Comparison of ENCODE assay signal across 1 cellular context in the genomic region with DNA sequence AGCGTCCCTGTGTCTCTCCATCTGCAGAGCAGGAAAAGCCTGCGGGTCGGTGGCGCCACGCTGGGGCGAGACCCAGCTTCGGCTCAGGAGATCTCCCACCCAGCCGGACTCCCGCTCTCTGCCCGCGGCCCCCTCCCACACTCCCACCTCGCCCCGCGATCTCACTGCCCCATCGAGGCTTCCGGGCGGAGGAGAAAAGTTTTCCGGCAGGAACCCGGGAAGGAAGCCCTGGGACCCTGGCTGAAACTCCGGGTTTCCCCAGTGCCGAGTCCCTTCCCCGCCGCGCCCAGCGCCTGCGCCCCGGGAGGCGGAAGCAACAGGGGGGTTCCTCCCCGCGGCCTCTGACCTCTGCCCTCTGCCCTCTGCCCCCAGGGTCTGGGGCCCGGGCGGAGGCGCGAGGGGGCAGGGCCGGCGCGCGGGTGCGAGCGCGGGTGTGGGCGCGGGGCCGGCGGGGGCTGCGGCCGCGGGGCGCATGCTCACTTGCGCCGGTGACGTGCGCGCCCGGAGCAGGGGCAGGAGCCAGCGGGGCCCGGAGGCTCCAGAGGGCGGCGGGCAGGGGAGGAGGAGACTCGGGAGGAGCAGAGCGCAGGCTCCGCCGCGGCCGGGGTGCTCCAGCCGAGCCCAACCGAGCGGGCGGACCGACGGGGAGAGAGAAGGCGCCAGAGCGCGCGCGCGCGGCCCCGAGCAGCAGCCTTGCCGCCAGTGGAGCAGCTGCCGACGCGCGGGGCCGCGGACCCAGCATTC.
A peak's percentile ranks its signal among the peaks of the same experiment; 100 is the strongest.
TF ChIP-seq lines count a peak whose summit lies in the region.

Gene ATP11A, plus strand, starts transcription at position 541 of the 744 bp plus-strand sequence. CDS start 379 bp downstream, outside the sequence.

TF ChIP-seq in K562, 482 proteins besides CTCF, POLR2A, EP300 and RAD21 (continued from another document and continues in another):
- TF ChIP-seq, protein P1, sequence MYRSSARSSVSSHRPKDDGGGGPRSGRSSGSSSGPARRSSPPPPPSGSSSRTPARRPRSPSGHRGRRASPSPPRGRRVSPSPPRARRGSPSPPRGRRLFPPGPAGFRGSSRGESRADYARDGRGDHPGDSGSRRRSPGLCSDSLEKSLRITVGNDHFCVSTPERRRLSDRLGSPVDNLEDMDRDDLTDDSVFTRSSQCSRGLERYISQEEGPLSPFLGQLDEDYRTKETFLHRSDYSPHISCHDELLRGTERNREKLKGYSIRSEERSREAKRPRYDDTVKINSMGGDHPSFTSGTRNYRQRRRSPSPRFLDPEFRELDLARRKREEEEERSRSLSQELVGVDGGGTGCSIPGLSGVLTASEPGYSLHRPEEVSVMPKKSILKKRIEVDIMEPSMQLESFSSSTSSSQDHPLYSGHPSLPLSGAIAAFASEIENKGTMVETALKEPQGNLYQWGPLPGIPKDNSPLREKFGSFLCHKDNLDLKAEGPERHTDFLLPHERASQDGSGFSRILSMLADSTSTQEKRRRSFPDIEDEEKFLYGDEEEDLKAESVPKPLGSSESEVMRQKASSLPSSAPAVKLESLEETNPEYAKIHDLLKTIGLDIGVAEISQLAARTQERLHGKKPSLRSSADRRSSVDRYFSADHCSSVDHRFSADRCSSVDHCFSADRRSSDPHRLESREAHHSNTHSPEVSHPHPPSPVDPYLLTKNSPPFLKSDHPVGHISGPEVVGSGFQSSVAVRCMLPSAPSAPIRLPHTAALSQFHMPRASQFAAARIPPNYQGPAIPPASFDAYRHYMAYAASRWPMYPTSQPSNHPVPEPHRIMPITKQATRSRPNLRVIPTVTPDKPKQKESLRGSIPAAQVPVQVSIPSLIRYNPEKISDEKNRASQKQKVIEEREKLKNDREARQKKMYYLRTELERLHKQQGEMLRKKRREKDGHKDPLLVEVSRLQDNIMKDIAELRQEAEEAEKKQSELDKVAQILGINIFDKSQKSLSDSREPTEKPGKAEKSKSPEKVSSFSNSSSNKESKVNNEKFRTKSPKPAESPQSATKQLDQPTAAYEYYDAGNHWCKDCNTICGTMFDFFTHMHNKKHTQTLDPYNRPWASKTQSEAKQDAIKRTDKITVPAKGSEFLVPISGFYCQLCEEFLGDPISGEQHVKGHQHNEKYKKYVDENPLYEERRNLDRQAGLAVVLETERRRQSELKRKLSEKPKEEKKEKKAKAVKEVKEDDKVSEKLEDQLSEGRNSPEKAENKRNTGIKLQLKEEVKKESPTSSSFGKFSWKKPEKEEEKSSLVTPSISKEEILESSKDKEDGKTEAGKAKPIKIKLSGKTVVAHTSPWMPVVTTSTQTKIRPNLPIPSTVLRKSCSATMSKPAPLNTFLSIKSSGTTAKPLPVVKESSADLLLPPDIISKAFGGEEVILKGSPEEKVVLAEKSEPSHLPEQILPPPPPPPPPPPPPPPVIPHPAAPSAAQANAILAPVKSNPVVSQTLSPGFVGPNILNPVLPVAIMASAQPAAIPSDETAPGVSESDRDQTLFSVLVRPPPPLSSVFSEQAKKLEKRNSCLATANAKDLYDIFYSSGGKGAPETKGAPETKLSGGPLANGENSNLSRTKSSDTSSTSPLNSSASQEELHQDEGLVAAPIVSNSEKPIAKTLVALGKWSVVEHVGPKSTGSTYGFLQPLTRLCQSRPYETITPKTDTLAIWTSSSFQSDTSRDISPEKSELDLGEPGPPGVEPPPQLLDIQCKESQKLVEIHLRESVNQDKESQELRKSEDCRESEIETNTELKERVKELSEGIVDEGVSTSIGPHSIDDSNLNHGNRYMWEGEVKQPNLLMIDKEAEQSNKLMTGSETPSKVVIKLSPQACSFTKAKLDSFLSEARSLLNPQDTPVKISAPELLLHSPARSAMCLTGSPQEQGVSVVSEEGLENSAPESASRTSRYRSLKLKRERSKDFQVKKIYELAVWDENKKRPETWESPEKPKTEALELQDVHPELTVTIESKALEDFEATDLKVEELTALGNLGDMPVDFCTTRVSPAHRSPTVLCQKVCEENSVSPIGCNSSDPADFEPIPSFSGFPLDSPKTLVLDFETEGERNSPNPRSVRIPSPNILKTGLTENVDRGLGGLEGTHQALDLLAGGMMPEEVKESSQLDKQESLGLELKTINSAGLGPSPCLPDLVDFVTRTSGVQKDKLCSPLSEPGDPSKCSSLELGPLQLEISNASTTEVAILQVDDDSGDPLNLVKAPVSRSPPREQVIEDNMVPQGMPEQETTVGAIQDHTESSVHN (IDR thresholded peaks at IDR 0.05; ENCODE audit: borderline replicate concordance in 1 of 2, low read depth in 1 of 2): no peak
- TF ChIP-seq SUPT5H (IDR thresholded peaks at IDR 0.05): peak; percentile 64
- TF ChIP-seq CCAR2 (IDR thresholded peaks at IDR 0.05; ENCODE audit: low read depth, low read length): no peak
- TF ChIP-seq, protein P2, sequence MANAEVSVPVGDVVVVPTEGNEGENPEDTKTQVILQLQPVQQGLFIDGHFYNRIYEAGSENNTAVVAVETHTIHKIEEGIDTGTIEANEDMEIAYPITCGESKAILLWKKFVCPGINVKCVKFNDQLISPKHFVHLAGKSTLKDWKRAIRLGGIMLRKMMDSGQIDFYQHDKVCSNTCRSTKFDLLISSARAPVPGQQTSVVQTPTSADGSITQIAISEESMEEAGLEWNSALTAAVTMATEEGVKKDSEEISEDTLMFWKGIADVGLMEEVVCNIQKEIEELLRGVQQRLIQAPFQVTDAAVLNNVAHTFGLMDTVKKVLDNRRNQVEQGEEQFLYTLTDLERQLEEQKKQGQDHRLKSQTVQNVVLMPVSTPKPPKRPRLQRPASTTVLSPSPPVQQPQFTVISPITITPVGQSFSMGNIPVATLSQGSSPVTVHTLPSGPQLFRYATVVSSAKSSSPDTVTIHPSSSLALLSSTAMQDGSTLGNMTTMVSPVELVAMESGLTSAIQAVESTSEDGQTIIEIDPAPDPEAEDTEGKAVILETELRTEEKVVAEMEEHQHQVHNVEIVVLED (CRISPR knock-in tag; IDR thresholded peaks at IDR 0.05): peak; percentile 71
- peak; percentile 80 for TF ChIP-seq CCNT2 (IDR thresholded peaks at IDR 0.05; ENCODE audit: borderline replicate concordance, extremely low read depth, insufficient read length, low read depth, low read length)
- peak; percentile 86 for TF ChIP-seq POLR2G (IDR thresholded peaks at IDR 0.05; ENCODE audit: low read depth, low read length)
- peak; percentile 26 to 31; a peak in 1 of 4 replicates for TF ChIP-seq FOXK2 (conservative IDR thresholded peaks at IDR 0.05 in 1 of 2, IDR thresholded peaks at IDR 0.05 in 1 of 2; ENCODE audit: low read depth in 2 of 2)
- TF ChIP-seq TFAM (CRISPR knock-in tag; conservative IDR thresholded peaks at IDR 0.05): no peak
- no peak for TF ChIP-seq TAF15 (IDR thresholded peaks at IDR 0.05; ENCODE audit: low read depth, low read length)
- TF ChIP-seq RNF2 (IDR thresholded peaks at IDR 0.05): no peak
- TF ChIP-seq ZBTB9 (CRISPR knock-in tag; IDR thresholded peaks at IDR 0.05): no peak
- TF ChIP-seq, protein P3, sequence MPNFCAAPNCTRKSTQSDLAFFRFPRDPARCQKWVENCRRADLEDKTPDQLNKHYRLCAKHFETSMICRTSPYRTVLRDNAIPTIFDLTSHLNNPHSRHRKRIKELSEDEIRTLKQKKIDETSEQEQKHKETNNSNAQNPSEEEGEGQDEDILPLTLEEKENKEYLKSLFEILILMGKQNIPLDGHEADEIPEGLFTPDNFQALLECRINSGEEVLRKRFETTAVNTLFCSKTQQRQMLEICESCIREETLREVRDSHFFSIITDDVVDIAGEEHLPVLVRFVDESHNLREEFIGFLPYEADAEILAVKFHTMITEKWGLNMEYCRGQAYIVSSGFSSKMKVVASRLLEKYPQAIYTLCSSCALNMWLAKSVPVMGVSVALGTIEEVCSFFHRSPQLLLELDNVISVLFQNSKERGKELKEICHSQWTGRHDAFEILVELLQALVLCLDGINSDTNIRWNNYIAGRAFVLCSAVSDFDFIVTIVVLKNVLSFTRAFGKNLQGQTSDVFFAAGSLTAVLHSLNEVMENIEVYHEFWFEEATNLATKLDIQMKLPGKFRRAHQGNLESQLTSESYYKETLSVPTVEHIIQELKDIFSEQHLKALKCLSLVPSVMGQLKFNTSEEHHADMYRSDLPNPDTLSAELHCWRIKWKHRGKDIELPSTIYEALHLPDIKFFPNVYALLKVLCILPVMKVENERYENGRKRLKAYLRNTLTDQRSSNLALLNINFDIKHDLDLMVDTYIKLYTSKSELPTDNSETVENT (CRISPR knock-in tag; IDR thresholded peaks at IDR 0.05): peak; percentile 82
- TF ChIP-seq ZNF384 (IDR thresholded peaks at IDR 0.05; ENCODE audit: low read depth, low read length): no peak
- TF ChIP-seq THRAP3 (IDR thresholded peaks at IDR 0.05; ENCODE audit: borderline replicate concordance): no peak
- TF ChIP-seq POLR2AphosphoS2 (IDR thresholded peaks at IDR 0.05; ENCODE audit: low read length): no peak
- TF ChIP-seq TEAD1 (CRISPR knock-in tag; IDR thresholded peaks at IDR 0.05): 0 out of 4 replicates have a peak, but pooled peaks of 1 of the 2 experiments have one; percentile 9
- TF ChIP-seq NFE2L1 (tag; IDR thresholded peaks at IDR 0.05; ENCODE audit: borderline replicate concordance, low read depth): no peak
- TF ChIP-seq, protein P4, sequence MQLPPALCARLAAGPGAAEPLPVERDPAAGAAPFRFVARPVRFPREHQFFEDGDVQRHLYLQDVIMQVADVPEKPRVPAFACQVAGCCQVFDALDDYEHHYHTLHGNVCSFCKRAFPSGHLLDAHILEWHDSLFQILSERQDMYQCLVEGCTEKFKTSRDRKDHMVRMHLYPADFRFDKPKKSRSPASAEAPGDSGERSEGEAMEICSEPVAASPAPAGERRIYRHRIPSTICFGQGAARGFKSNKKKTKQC (CRISPR knock-in tag; IDR thresholded peaks at IDR 0.05): no peak
- TF ChIP-seq HDAC6 (IDR thresholded peaks at IDR 0.05; ENCODE audit: low read depth, low read length): no peak
- no peak for TF ChIP-seq TSC22D4 (tag; IDR thresholded peaks at IDR 0.05)
- TF ChIP-seq, protein P5, sequence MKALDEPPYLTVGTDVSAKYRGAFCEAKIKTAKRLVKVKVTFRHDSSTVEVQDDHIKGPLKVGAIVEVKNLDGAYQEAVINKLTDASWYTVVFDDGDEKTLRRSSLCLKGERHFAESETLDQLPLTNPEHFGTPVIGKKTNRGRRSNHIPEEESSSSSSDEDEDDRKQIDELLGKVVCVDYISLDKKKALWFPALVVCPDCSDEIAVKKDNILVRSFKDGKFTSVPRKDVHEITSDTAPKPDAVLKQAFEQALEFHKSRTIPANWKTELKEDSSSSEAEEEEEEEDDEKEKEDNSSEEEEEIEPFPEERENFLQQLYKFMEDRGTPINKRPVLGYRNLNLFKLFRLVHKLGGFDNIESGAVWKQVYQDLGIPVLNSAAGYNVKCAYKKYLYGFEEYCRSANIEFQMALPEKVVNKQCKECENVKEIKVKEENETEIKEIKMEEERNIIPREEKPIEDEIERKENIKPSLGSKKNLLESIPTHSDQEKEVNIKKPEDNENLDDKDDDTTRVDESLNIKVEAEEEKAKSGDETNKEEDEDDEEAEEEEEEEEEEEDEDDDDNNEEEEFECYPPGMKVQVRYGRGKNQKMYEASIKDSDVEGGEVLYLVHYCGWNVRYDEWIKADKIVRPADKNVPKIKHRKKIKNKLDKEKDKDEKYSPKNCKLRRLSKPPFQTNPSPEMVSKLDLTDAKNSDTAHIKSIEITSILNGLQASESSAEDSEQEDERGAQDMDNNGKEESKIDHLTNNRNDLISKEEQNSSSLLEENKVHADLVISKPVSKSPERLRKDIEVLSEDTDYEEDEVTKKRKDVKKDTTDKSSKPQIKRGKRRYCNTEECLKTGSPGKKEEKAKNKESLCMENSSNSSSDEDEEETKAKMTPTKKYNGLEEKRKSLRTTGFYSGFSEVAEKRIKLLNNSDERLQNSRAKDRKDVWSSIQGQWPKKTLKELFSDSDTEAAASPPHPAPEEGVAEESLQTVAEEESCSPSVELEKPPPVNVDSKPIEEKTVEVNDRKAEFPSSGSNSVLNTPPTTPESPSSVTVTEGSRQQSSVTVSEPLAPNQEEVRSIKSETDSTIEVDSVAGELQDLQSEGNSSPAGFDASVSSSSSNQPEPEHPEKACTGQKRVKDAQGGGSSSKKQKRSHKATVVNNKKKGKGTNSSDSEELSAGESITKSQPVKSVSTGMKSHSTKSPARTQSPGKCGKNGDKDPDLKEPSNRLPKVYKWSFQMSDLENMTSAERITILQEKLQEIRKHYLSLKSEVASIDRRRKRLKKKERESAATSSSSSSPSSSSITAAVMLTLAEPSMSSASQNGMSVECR (CRISPR knock-in tag; IDR thresholded peaks at IDR 0.05): no peak
- no peak; the same call in 1 of the 2 replicates for TF ChIP-seq ZNF24 (IDR thresholded peaks at IDR 0.05)
- no peak for TF ChIP-seq SETDB1 (IDR thresholded peaks at IDR 0.05; ENCODE audit: low read length)
- no peak for TF ChIP-seq ZSCAN29 (IDR thresholded peaks at IDR 0.05)
- no peak for TF ChIP-seq MAFF (IDR thresholded peaks at IDR 0.05; ENCODE audit: low read length)
- peak; percentile 41; the same call in 1 of the 2 replicates for TF ChIP-seq FOSL1 (tag; conservative IDR thresholded peaks at IDR 0.05)
- TF ChIP-seq HMGN3 (IDR thresholded peaks at IDR 0.05; ENCODE audit: borderline replicate concordance, extremely low read depth, insufficient read length, low read depth, low read length): peak; percentile 44
- peak; percentile 64; the same call in 1 of the 2 replicates for TF ChIP-seq HLTF (IDR thresholded peaks at IDR 0.05)
- TF ChIP-seq PCBP1 (IDR thresholded peaks at IDR 0.05; ENCODE audit: low read depth, low read length, poor library complexity, severe bottlenecking): peak; percentile 55
- peak; percentile 74 for TF ChIP-seq CXXC5 (CRISPR knock-in tag; IDR thresholded peaks at IDR 0.05)
- TF ChIP-seq C11orf30 (IDR thresholded peaks at IDR 0.05; ENCODE audit: low read depth): peak; percentile 32; the same call in 1 of the 2 replicates
- TF ChIP-seq TCF7 (IDR thresholded peaks at IDR 0.05; ENCODE audit: borderline replicate concordance): no peak
- TF ChIP-seq ZSCAN32 (CRISPR knock-in tag; IDR thresholded peaks at IDR 0.05): no peak
- TF ChIP-seq, protein P6, sequence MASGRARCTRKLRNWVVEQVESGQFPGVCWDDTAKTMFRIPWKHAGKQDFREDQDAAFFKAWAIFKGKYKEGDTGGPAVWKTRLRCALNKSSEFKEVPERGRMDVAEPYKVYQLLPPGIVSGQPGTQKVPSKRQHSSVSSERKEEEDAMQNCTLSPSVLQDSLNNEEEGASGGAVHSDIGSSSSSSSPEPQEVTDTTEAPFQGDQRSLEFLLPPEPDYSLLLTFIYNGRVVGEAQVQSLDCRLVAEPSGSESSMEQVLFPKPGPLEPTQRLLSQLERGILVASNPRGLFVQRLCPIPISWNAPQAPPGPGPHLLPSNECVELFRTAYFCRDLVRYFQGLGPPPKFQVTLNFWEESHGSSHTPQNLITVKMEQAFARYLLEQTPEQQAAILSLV (tag; IDR thresholded peaks at IDR 0.05): no peak
- TF ChIP-seq ZNF253 (CRISPR knock-in tag; conservative IDR thresholded peaks at IDR 0.05): no peak
- TF ChIP-seq ZNF696 (CRISPR knock-in tag; conservative IDR thresholded peaks at IDR 0.05): no peak
- TF ChIP-seq KHSRP (IDR thresholded peaks at IDR 0.05): no peak
- no peak for TF ChIP-seq CREBBP (IDR thresholded peaks at IDR 0.05; ENCODE audit: low read depth, low read length)
- TF ChIP-seq CREM (IDR thresholded peaks at IDR 0.05; ENCODE audit: low read depth): peak; percentile 59; the same call in 1 of the 2 replicates
- peak; percentile 38 for TF ChIP-seq TBP (optimal IDR thresholded peaks at IDR 0.05; ENCODE audit: low read depth, low read length)
- TF ChIP-seq RBFOX2 (IDR thresholded peaks at IDR 0.05; ENCODE audit: low read depth, low read length): peak; percentile 82
- no peak for TF ChIP-seq ZNF143 (CRISPR knock-in tag; IDR thresholded peaks at IDR 0.05)
